14 cellular contexts compared by ENCODE assay signal in genomic region chr4:53899544-53900274, GRCh38.
DNase-seq lines count a peak whose midpoint lies in the region; TF ChIP-seq lines count a peak whose summit lies in the region.
"Had no signal": no experiment of that assay in that cellular context is flagged by ENCODE, and none has a peak within 500 bp of the region (broad histone marks: within the 10 kb centered on the region; RNA-seq: fewer than 3 reads in every experiment).

No MANE protein-coding gene starts in this region.

- H3K4me3 ChIP-seq in smooth muscle cell: no peak overlapping the region
- H3K4me3 ChIP-seq: SJSA1 had no signal

- H2AFZ ChIP-seq in smooth muscle cell (ENCODE audit: low read depth): peak overlapping the region; percentile 23

- no peaks in the 10 kb centered on the region for H3K27me3 ChIP-seq in smooth muscle cell (ENCODE audit: low read depth)
- H3K27me3 ChIP-seq: SJSA1 had no signal

- 60% methylated on average over 9 of the region's 9 CpGs for WGBS in smooth muscle cell (ENCODE audit: low lambda C conversion rate)

- DNase-seq in EH (ENCODE audit: low read depth) (peak; percentile 81), brain pericyte (ENCODE audit: low read depth, low spot score) (peak; percentile 73), hepatic stellate cell (ENCODE audit: low spot score) (peak; percentile 29), smooth muscle cell (lab: John Stamatoyannopoulos, UW; ENCODE audit: unreplicated experiment) (no peak), Kasumi-1 (lab: John Stamatoyannopoulos, UW) (no peak), CD1c-positive myeloid dendritic cell (ENCODE audit: extremely low spot score) (no peak), kidney tubule cell (ENCODE audit: low spot score) (no peak)
- no peak for DNase-seq in stimulated activated CD4-positive, alpha-beta T cell treated with anti-CD3 and anti-CD28 coated beads, Interleukin-12 subunit alpha, Interleukin-12 subunit beta, amount 100 ng/mL, for 4 hours
- DNase-seq: activated naive CD4-positive, alpha-beta T cell treated with anti-CD3 and anti-CD28 coated beads, Interleukin-2, amount 50 U/mL, for 16 hours; CD4-positive, CD25-positive, alpha-beta regulatory T cell; cortex of kidney; glutamatergic neuron; occipital lobe had no signal

- no peaks in the 10 kb centered on the region for H3K9me3 ChIP-seq in smooth muscle cell (replicated peaks; ENCODE audit: low read depth)
- H3K9me3 ChIP-seq: SJSA1 had no signal

- H3K4me1 ChIP-seq in smooth muscle cell (ENCODE audit: low read depth): no peaks in the 10 kb centered on the region
- H3K4me1 ChIP-seq: SJSA1 had no signal

- peak overlapping the region; percentile 29 for H3K4me2 ChIP-seq in smooth muscle cell

- no peak overlapping the region for H3K9ac ChIP-seq in smooth muscle cell (ENCODE audit: low read depth)

- H3K27ac ChIP-seq in smooth muscle cell (ENCODE audit: low read depth): peak overlapping the region; percentile 18
- H3K27ac ChIP-seq: SJSA1 had no signal

- TF ChIP-seq CTCF in smooth muscle cell (IDR thresholded peaks at IDR 0.05; ENCODE audit: borderline replicate concordance, insufficient read depth, poor library complexity, severe bottlenecking): no peak

- H3F3A ChIP-seq in smooth muscle cell (ENCODE audit: low read depth): no peaks in the 10 kb centered on the region

- no peaks in the 10 kb centered on the region for H3K36me3 ChIP-seq in smooth muscle cell (ENCODE audit: low read depth)
- H3K36me3 ChIP-seq: SJSA1 had no signal

- no peaks in the 10 kb centered on the region for H3K79me2 ChIP-seq in smooth muscle cell (ENCODE audit: low read depth)

- H4K20me1 ChIP-seq in smooth muscle cell (ENCODE audit: low read depth): no peaks in the 10 kb centered on the region

Comparison
In these comparisons a context has a peak if more than half of its experiments do, and no peak if none do; other contexts are left out.
1. DNase-seq: peak in EH (single experiment), brain pericyte (single experiment) and hepatic stellate cell (single experiment); none in smooth muscle cell (single experiment), stimulated activated CD4-positive, alpha-beta T cell treated with anti-CD3 and anti-CD28 coated beads, Interleukin-12 subunit alpha, Interleukin-12 subunit beta, amount 100 ng/mL, for 4 hours (single experiment), Kasumi-1 (0 of 2), CD1c-positive myeloid dendritic cell (single experiment) and kidney tubule cell (single experiment).